ENCODE assay signal across 8 cellular contexts in the genomic region with DNA sequence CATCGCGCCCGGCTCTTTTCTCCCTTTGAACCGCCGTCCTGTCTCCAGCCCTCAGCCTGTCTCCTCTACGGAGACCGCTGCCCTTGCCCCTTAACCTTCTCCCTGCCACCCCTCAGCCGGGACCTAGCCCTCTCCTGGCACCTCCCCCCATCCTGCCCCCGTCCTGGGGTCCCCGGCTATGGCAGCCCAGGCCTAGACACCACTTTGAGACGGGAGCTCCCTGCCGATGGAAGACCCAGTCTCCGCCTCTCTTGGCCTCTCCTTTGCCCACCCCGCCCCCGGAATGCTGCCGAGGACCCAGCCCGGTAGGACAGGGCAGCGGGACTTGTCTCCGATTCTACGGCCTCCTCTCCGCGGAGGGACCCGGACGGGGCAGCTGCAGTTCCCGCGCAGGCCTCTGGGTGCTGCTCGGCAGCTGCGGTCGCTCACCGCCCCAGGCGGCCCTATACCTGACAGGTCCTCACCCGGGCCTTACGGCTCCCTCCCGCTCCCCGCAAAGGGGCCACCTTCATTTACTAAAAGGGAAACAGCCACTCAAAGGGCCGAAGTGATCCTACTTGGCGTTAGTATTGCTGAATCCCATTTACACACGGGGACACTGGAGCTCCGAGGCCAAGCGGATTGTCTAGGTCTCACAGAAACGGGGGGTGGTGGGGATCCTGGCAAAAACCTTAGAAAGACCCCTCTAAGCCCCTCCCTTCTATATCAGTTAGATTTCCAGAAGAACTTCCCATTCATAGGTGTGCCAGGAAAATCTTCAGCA. TPM values are rescaled to one million over a fixed set of nuclear protein-coding genes. Genes with fewer than 3 reads are reported as not detected.
DNase-seq lines count a peak whose midpoint lies in the region; ATAC-seq and TF ChIP-seq lines count a peak whose summit lies in the region.

No MANE protein-coding gene starts in this region.

- ATAC-seq in activated naive CD4-positive, alpha-beta T cell treated with anti-CD3 and anti-CD28 coated beads, Interleukin-2, amount 50 U/mL, for 72 hours, result peak; percentile 94 to 95

- intact Hi-C loops in cardiac septum (cut with DNase I) (loop anchor here (1.0 kb wide), 1 partner anchor 116 kb away; no protein-coding TSS in a partner anchor), vagina (cut with DNase I) (loop anchor here (5.0 kb wide), 2 partner anchors 72 to 112 kb away; no protein-coding TSS in a partner anchor)

- no peaks in the 10 kb centered on the region for H3K4me1 ChIP-seq in vagina

- in situ Hi-C loops in GM13977 (cut with MboI; ENCODE audit: low pct_unique_long_range_greater_than_20kb, low sequenced_read_pairs, unreplicated experiment), result no loop called here

- no peak overlapping the region for H3K9ac ChIP-seq in SU-DHL-6 (ENCODE audit: low read length)

- no peaks in the 10 kb centered on the region for H4K20me1 ChIP-seq in SU-DHL-6 (ENCODE audit: low read depth, low read length)

- no peak overlapping the region for H3K4me3 Mint-ChIP-seq in progenitor cell of endocrine pancreas (ENCODE audit: low read depth)

- no peak overlapping the region for H3K4me3 ChIP-seq in SU-DHL-6 (ENCODE audit: insufficient read depth, low read length, poor library complexity, severe bottlenecking)
- H3K4me3 ChIP-seq in vagina, result peak overlapping the region in 1 of 2 donors; percentile 29

- no peaks in the 10 kb centered on the region for H3K36me3 Mint-ChIP-seq in activated naive CD4-positive, alpha-beta T cell treated with anti-CD3 and anti-CD28 coated beads, Interleukin-2, amount 50 U/mL, for 72 hours
- no peaks in the 10 kb centered on the region for H3K36me3 Mint-ChIP-seq in progenitor cell of endocrine pancreas (ENCODE audit: insufficient read depth)

- peak; percentile 92 for DNase-seq in GM13977 (ENCODE audit: low spot score)
- peak; percentile 63 to 82 for DNase-seq in activated naive CD4-positive, alpha-beta T cell treated with anti-CD3 and anti-CD28 coated beads, Interleukin-2, amount 50 U/mL, for 72 hours (ENCODE audit: low spot score in 2 of 2)
- peak; percentile 82 for DNase-seq in cardiac septum (ENCODE audit: low spot score)
- DNase-seq in progenitor cell of endocrine pancreas (ENCODE audit: low spot score, unreplicated experiment), result peak; percentile 80
- no peak for DNase-seq in vagina (ENCODE audit: extremely low spot score in 2 of 2)

- H3K9me3 ChIP-seq in SU-DHL-6 (ENCODE audit: insufficient read depth, low read length) (no peaks in the 10 kb centered on the region), vagina (no peaks in the 10 kb centered on the region)

- H3K27me3 ChIP-seq in SU-DHL-6 (ENCODE audit: low read length) (no peaks in the 10 kb centered on the region), vagina (no peaks in the 10 kb centered on the region)

- no peak overlapping the region for H2AFZ ChIP-seq in SU-DHL-6 (ENCODE audit: low read depth, low read length, severe bottlenecking)

- H3K79me2 ChIP-seq in SU-DHL-6 (ENCODE audit: insufficient read depth, low read length), result no peaks in the 10 kb centered on the region

- no peaks in the 10 kb centered on the region for H3K36me3 ChIP-seq in SU-DHL-6 (ENCODE audit: low read length)
- no peaks in the 10 kb centered on the region for H3K36me3 ChIP-seq in vagina

- no peak overlapping the region for H3K27ac Mint-ChIP-seq in activated naive CD4-positive, alpha-beta T cell treated with anti-CD3 and anti-CD28 coated beads, Interleukin-2, amount 50 U/mL, for 72 hours
- H3K27ac Mint-ChIP-seq in progenitor cell of endocrine pancreas, result peak overlapping the region; percentile 49

- TF ChIP-seq CTCF in 22Rv1 (IDR thresholded peaks at IDR 0.05), result peak; percentile 93
- peak; percentile 94 for TF ChIP-seq CTCF in GM13977 (IDR thresholded peaks at IDR 0.05; ENCODE audit: extremely low read depth, insufficient read depth, missing control alignments)
- TF ChIP-seq CTCF in LNCAP (IDR thresholded peaks at IDR 0.05), result peak; percentile 98
- peak; percentile 71 for TF ChIP-seq CTCF in SU-DHL-6 (IDR thresholded peaks at IDR 0.05; ENCODE audit: insufficient read depth, low read length, poor library complexity, severe bottlenecking)
- peak; percentile 95 for TF ChIP-seq CTCF in progenitor cell of endocrine pancreas (IDR thresholded peaks at IDR 0.05; ENCODE audit: unreplicated experiment)
- peak; percentile 70 to 84 (median 76) for TF ChIP-seq CTCF in vagina (IDR thresholded peaks at IDR 0.05)

- no peaks in the 10 kb centered on the region for H3K9me3 Mint-ChIP-seq in activated naive CD4-positive, alpha-beta T cell treated with anti-CD3 and anti-CD28 coated beads, Interleukin-2, amount 50 U/mL, for 72 hours
- no peaks in the 10 kb centered on the region for H3K9me3 Mint-ChIP-seq in progenitor cell of endocrine pancreas (ENCODE audit: low read depth)

- H3K9me2 ChIP-seq in SU-DHL-6 (replicated peaks; ENCODE audit: insufficient read depth, low read length), result no peaks in the 10 kb centered on the region

- no peaks in the 10 kb centered on the region for H3F3A ChIP-seq in SU-DHL-6 (ENCODE audit: insufficient read depth)

- peaks cover 1% of the 10 kb centered on the region for H3K4me1 Mint-ChIP-seq in progenitor cell of endocrine pancreas (ENCODE audit: low read depth)

- no peak for TF ChIP-seq POLR2A in vagina (IDR thresholded peaks at IDR 0.05)

- peaks cover 38% of the 10 kb centered on the region for H3K27me3 Mint-ChIP-seq in progenitor cell of endocrine pancreas

- H3K27ac ChIP-seq in 22Rv1 (no peak overlapping the region), SU-DHL-6 (ENCODE audit: low read depth, low read length) (no peak overlapping the region), vagina (no peak overlapping the region)

- H3K4me2 ChIP-seq in SU-DHL-6 (ENCODE audit: low read depth, low read length, poor library complexity, severe bottlenecking), result no peak overlapping the region

RNA-seq across cellular contexts. Expression of a gene that starts 32.6 kb away (rescaled TPM):
- total RNA-seq in activated naive CD4-positive, alpha-beta T cell treated with anti-CD3 and anti-CD28 coated beads, Interleukin-2, amount 50 U/mL, for 72 hours, result not detected
- total RNA-seq in cardiac septum (1.7 TPM), progenitor cell of endocrine pancreas (not detected in 2 replicates), vagina (not detected)

Comparison
In these comparisons a context has a peak if more than half of its experiments do, and no peak if none do; other contexts are left out.
1. DNase-seq: peak in GM13977 (single experiment), activated naive CD4-positive, alpha-beta T cell treated with anti-CD3 and anti-CD28 coated beads, Interleukin-2, amount 50 U/mL, for 72 hours (2 of 2), cardiac septum (single experiment) and progenitor cell of endocrine pancreas (single experiment); none in vagina (0 of 2).
2. Peak in every context shown above with its lines, with median percentiles within 50 percentile points of each other: CTCF ChIP-seq.